18 cellular contexts compared by ENCODE assay signal in genomic region chr14:83566567-83566966, GRCh38.
DNase-seq lines count a peak whose midpoint lies in the region; ATAC-seq and TF ChIP-seq lines count a peak whose summit lies in the region.
"Had no signal": no experiment of that assay in that cellular context is flagged by ENCODE, and none has a peak within 500 bp of the region (broad histone marks: within the 10 kb centered on the region; RNA-seq: fewer than 3 reads in every experiment).

No MANE protein-coding gene starts in this region.

- H3K9me3 ChIP-seq in mammary epithelial cell (replicated peaks; ENCODE audit: insufficient read depth, low read length) = no peaks in the 10 kb centered on the region
- H3K9me3 ChIP-seq: A549, Caco-2 had no signal

- no peaks in the 10 kb centered on the region for H4K20me1 ChIP-seq in mammary epithelial cell (ENCODE audit: insufficient read depth, low read length)

- ATAC-seq in stimulated activated memory B cell treated with anti-CD40 and anti-IgM and Interleukin-4, amounts not matched to agents 10 μg/mL and 1 μg/mL and 100 μg/mL, for 72 hours = no peak
- ATAC-seq in HG03460 (IDR thresholded peaks at IDR 0.05; ENCODE audit: unreplicated experiment) (no peak), HG03280 (IDR thresholded peaks at IDR 0.05; ENCODE audit: unreplicated experiment) (no peak)
- ATAC-seq: A549 had no signal

- DNase-seq in MCF 10A (ENCODE audit: unreplicated experiment) (peak; percentile 37), mammary epithelial cell (no peak), choroid plexus epithelial cell (ENCODE audit: low read depth) (peak; percentile 35), iris pigment epithelial cell (ENCODE audit: low read depth) (peak; percentile 71)
- DNase-seq: AML-193; Caco-2; CD4-positive, alpha-beta T cell; DMS153; DMS79; GDM1; GM23248; HCEC 1CT had no signal

- dilution Hi-C loops in mammary epithelial cell (cut with HindIII; ENCODE audit: low sequenced_read_pairs) = no loop called here

- no peak overlapping the region for H3K27ac Mint-ChIP-seq in MCF 10A (ENCODE audit: low read depth, unreplicated experiment)
- H3K27ac Mint-ChIP-seq in stimulated activated memory B cell treated with anti-CD40 and anti-IgM and Interleukin-4, amounts not matched to agents 10 μg/mL and 1 μg/mL and 100 μg/mL, for 72 hours = no peak overlapping the region
- H3K27ac Mint-ChIP-seq: CD4-positive, alpha-beta T cell had no signal

- TF ChIP-seq CTCF in MCF 10A (IDR thresholded peaks at IDR 0.05; ENCODE audit: unreplicated experiment) (no peak), mammary epithelial cell (conservative IDR thresholded peaks at IDR 0.05 in 1 of 2, IDR thresholded peaks at IDR 0.05 in 1 of 2; ENCODE audit: extremely low read depth in 1 of 2, insufficient read depth in 1 of 2, low read depth in 1 of 2, low read length in 2 of 2) (no peak), choroid plexus epithelial cell (conservative IDR thresholded peaks at IDR 0.05; ENCODE audit: low read depth, low read length) (no peak)

- BruUV-seq in MCF 10A (replicated peaks; lab: Mats Ljungman, UMichigan) (no TSS peak), mammary epithelial cell (replicated peaks; lab: Mats Ljungman, UMichigan) (no TSS peak)

- POLR2A ChIA-PET in MCF 10A (lab: Yijun Ruan, JAX) = interaction anchor here (1.6 kb wide), 1 partner anchor 1990 kb away, joined by 4 read pairs; no protein-coding TSS in a partner anchor

- H3K36me3 ChIP-seq in mammary epithelial cell (ENCODE audit: insufficient read depth, low read length) = no peaks in the 10 kb centered on the region

- in situ Hi-C loops in mammary epithelial cell (cut with MboI; ENCODE audit: low sequenced_read_pairs in 2 of 2) = no loop called here

- no peaks in the 10 kb centered on the region for H3K79me2 ChIP-seq in mammary epithelial cell (ENCODE audit: insufficient read depth, low read length)

- H3K4me1 Mint-ChIP-seq in MCF 10A (ENCODE audit: insufficient read depth, unreplicated experiment) = peaks cover 11% of the 10 kb centered on the region
- no peaks in the 10 kb centered on the region for H3K4me1 Mint-ChIP-seq in stimulated activated memory B cell treated with anti-CD40 and anti-IgM and Interleukin-4, amounts not matched to agents 10 μg/mL and 1 μg/mL and 100 μg/mL, for 72 hours

- intact Hi-C loops in MCF 10A (cut with micrococcal nuclease) (no loop called here), mammary epithelial cell (cut with micrococcal nuclease) (no loop called here)

- H2AFZ ChIP-seq in mammary epithelial cell (ENCODE audit: low read depth, low read length) = no peak overlapping the region
- H2AFZ ChIP-seq: GM23248 had no signal

- no peaks in the 10 kb centered on the region for H3K4me1 ChIP-seq in mammary epithelial cell (ENCODE audit: insufficient read depth, low read length)
- H3K4me1 ChIP-seq: A549, Caco-2 had no signal

- no peaks in the 10 kb centered on the region for H3K36me3 Mint-ChIP-seq in MCF 10A (ENCODE audit: insufficient read depth, unreplicated experiment)
- H3K36me3 Mint-ChIP-seq in stimulated activated memory B cell treated with anti-CD40 and anti-IgM and Interleukin-4, amounts not matched to agents 10 μg/mL and 1 μg/mL and 100 μg/mL, for 72 hours = no peaks in the 10 kb centered on the region

- H3K27me3 Mint-ChIP-seq in MCF 10A (ENCODE audit: insufficient read depth, unreplicated experiment) = no peaks in the 10 kb centered on the region
- H3K27me3 Mint-ChIP-seq in stimulated activated memory B cell treated with anti-CD40 and anti-IgM and Interleukin-4, amounts not matched to agents 10 μg/mL and 1 μg/mL and 100 μg/mL, for 72 hours = no peaks in the 10 kb centered on the region
- H3K27me3 Mint-ChIP-seq: CD4-positive, alpha-beta T cell had no signal

- H3K9me3 Mint-ChIP-seq in MCF 10A (ENCODE audit: unreplicated experiment) = peaks cover 6% of the 10 kb centered on the region
- H3K9me3 Mint-ChIP-seq in stimulated activated memory B cell treated with anti-CD40 and anti-IgM and Interleukin-4, amounts not matched to agents 10 μg/mL and 1 μg/mL and 100 μg/mL, for 72 hours = peaks cover 5% of the 10 kb centered on the region

- no peak overlapping the region for H3K4me2 ChIP-seq in mammary epithelial cell (ENCODE audit: insufficient read depth, low read depth, low read length)
- H3K4me2 ChIP-seq: A549 had no signal

- 54% methylated on average over 1 of the region's 1 CpG for WGBS in mammary epithelial cell (ENCODE audit: low coverage, missing lambda C conversion rate)

- H3K9ac ChIP-seq in mammary epithelial cell (ENCODE audit: insufficient read depth, low read length) = no peak overlapping the region
- H3K9ac ChIP-seq: GM23248 had no signal

- no peak overlapping the region for H3K4me3 Mint-ChIP-seq in MCF 10A (ENCODE audit: unreplicated experiment)
- H3K4me3 Mint-ChIP-seq in stimulated activated memory B cell treated with anti-CD40 and anti-IgM and Interleukin-4, amounts not matched to agents 10 μg/mL and 1 μg/mL and 100 μg/mL, for 72 hours = no peak overlapping the region
- H3K4me3 Mint-ChIP-seq: CD4-positive, alpha-beta T cell had no signal

- no peak overlapping the region for H3K27ac ChIP-seq in mammary epithelial cell (ENCODE audit: insufficient read depth, low read depth, low read length)
- H3K27ac ChIP-seq: 22Rv1, A549, C4-2B, GM23248 had no signal

- H3K4me3 ChIP-seq in mammary epithelial cell (replicated peaks in 1 of 3; ENCODE audit: insufficient read depth in 1 of 3, low read depth in 2 of 3, low read length in 3 of 3) = no peak overlapping the region
- no peak overlapping the region for H3K4me3 ChIP-seq in choroid plexus epithelial cell (ENCODE audit: low read depth, low read length)
- H3K4me3 ChIP-seq: A549, GM23248 had no signal

- CTCF ChIA-PET in MCF 10A (lab: Yijun Ruan, JAX) (interaction anchor here (0.7 kb wide), 1 partner anchor 11 kb away, joined by 3 read pairs; no protein-coding TSS in a partner anchor), mammary epithelial cell (lab: Charles Lee; ENCODE audit: low non-redundant PET) (no interaction called here)

- H3K27me3 ChIP-seq in mammary epithelial cell (ENCODE audit: insufficient read depth, low read length) = no peaks in the 10 kb centered on the region
